In the genomic region with DNA sequence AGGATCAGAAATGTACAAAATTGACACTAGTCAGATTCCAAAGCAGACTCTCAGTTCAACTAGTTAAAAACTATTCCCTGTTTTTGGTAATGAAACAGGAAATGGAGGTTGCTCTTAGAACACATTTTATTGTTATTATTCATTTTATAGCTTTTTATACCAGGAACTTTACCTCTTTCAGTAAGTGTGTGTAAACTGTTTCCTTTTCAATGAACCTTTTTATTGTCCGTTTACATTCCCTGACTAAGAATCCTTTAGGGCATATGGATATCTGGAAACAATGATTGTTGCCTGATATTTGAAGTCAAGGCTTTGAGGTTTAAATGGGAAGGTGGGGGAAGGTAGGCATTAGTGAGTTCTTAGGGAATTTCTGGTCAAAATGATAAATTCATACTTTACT, we compare ENCODE assay signal across 18 cellular contexts.
DNase-seq lines count a peak whose midpoint lies in the region; ATAC-seq and TF ChIP-seq lines count a peak whose summit lies in the region.
"Had no signal": no experiment of that assay in that cellular context is flagged by ENCODE, and none has a peak within 500 bp of the region (broad histone marks: within the 10 kb centered on the region; RNA-seq: fewer than 3 reads in every experiment).

No MANE protein-coding gene starts in this region.

- H3K27me3 ChIP-seq in RWPE2 (ENCODE audit: insufficient read depth, poor library complexity, severe bottlenecking) (no peaks in the 10 kb centered on the region), hepatocyte (no peaks in the 10 kb centered on the region), neuronal stem cell (ENCODE audit: control insufficient read depth in 3 of 3, insufficient read depth in 3 of 3, low read depth in 1 of 3, low read length in 3 of 3) (no peaks in the 10 kb centered on the region)

- no peak overlapping the region for H3K18ac ChIP-seq in neuronal stem cell (ENCODE audit: low read length)

- no peak overlapping the region for H3K14ac ChIP-seq in neuronal stem cell (ENCODE audit: low read length)

- H3K27ac ChIP-seq in RWPE2 (ENCODE audit: poor library complexity, severe bottlenecking) (no peak overlapping the region), hepatocyte (no peak overlapping the region), neuronal stem cell (replicated peaks; ENCODE audit: low read length) (no peak overlapping the region)

- H3K4me3 ChIP-seq in RWPE2 (ENCODE audit: severe bottlenecking), result no peak overlapping the region
- no peak overlapping the region for H3K4me3 ChIP-seq in hepatocyte
- H3K4me3 ChIP-seq in neuronal stem cell (ENCODE audit: low read length in 2 of 2), result no peak overlapping the region
- H3K4me3 ChIP-seq: GM12878, GM23338 had no signal

- no peak overlapping the region for H2BK5ac ChIP-seq in neuronal stem cell (ENCODE audit: low read length)

- peak overlapping the region; percentile 17 for H3K4me2 ChIP-seq in hepatocyte
- H3K4me2 ChIP-seq in neuronal stem cell (ENCODE audit: insufficient read depth, low read length, poor library complexity, severe bottlenecking), result no peak overlapping the region
- H3K4me2 ChIP-seq: GM23338 had no signal

- no peak overlapping the region for H3K9ac ChIP-seq in neuronal stem cell (ENCODE audit: low read depth, low read length, poor library complexity)

- 24% methylated on average over 1 of the region's 1 CpG for WGBS in hepatocyte (ENCODE audit: low lambda C conversion rate, missing lambda C conversion rate)
- no CpG with 5 or more reads among the region's 1 CpG for WGBS in neuronal stem cell (ENCODE audit: extremely low coverage in 2 of 2, insufficient read length in 2 of 2, insufficient replicate concordance in 1 of 2), 2 donors

- no peak overlapping the region for H4K91ac ChIP-seq in neuronal stem cell (ENCODE audit: low read depth, low read length, poor library complexity)

- no peaks in the 10 kb centered on the region for H4K20me1 ChIP-seq in hepatocyte (ENCODE audit: insufficient read depth, poor library complexity, severe bottlenecking)

- no peak for TF ChIP-seq CTCF in RWPE2 (IDR thresholded peaks at IDR 0.05; ENCODE audit: poor library complexity, severe bottlenecking)
- TF ChIP-seq CTCF in hepatocyte (IDR thresholded peaks at IDR 0.05; ENCODE audit: poor library complexity), result no peak

- DNase-seq in RWPE2 (ENCODE audit: low spot score), result no peak
- DNase-seq in hepatocyte (ENCODE audit: low spot score), result no peak
- no peak for DNase-seq in neuronal stem cell (ENCODE audit: low spot score)
- DNase-seq in cortex of kidney (lab: John Stamatoyannopoulos, UW), result no peak
- no peak for DNase-seq in SHP77 treated with DMSO at 0.1 percent for 48 hours (lab: John Stamatoyannopoulos, UW)
- no peak for DNase-seq in SW 1271 (lab: John Stamatoyannopoulos, UW)
- no peak for DNase-seq in NOMO-1 treated with dmso at 0.1 percent for 144 hours (lab: John Stamatoyannopoulos, UW; ENCODE audit: unreplicated experiment)
- DNase-seq: C1 segment of cervical spinal cord; Caco-2; CD8-positive, alpha-beta T cell; DMS153; DMS79; EL; GDM1; H9 had no signal

- no peak overlapping the region for H2BK120ac ChIP-seq in neuronal stem cell (ENCODE audit: low read depth, low read length)

- 0 out of 3 replicates have a peak, but pooled peaks have one; percentile 29 for ATAC-seq in RWPE2 (ENCODE audit: low read depth)
- ATAC-seq: CD8-positive, alpha-beta T cell; GM12878; GM23338; HCT116 had no signal

- H3K4ac ChIP-seq in neuronal stem cell (ENCODE audit: low read length), result no peak overlapping the region

- no peaks in the 10 kb centered on the region for H3K9me2 ChIP-seq in hepatocyte (replicated peaks; ENCODE audit: insufficient read depth)

- no peaks in the 10 kb centered on the region for H3K4me1 ChIP-seq in RWPE2 (ENCODE audit: insufficient read depth, poor library complexity, severe bottlenecking)
- peaks cover 4% of the 10 kb centered on the region for H3K4me1 ChIP-seq in hepatocyte (ENCODE audit: insufficient read depth)
- H3K4me1 ChIP-seq in neuronal stem cell (ENCODE audit: control insufficient read depth in 2 of 2, insufficient read depth in 1 of 2, low read depth in 1 of 2, low read length in 2 of 2), result no peaks in the 10 kb centered on the region
- H3K4me1 ChIP-seq: Caco-2 had no signal

- H2AFZ ChIP-seq in hepatocyte (peak overlapping the region; percentile 10), neuronal stem cell (ENCODE audit: low read length) (peak overlapping the region; percentile 2)
- H2AFZ ChIP-seq: GM23338 had no signal

- H2BK15ac ChIP-seq in neuronal stem cell (ENCODE audit: low read length), result no peak overlapping the region

- no peaks in the 10 kb centered on the region for H3K36me3 ChIP-seq in RWPE2 (ENCODE audit: low read depth)
- no peaks in the 10 kb centered on the region for H3K36me3 ChIP-seq in hepatocyte (replicated peaks; ENCODE audit: insufficient read depth, low read depth)
- no peaks in the 10 kb centered on the region for H3K36me3 ChIP-seq in neuronal stem cell (replicated peaks in 1 of 2; ENCODE audit: control insufficient read depth in 2 of 2, insufficient read depth in 2 of 2, low read length in 2 of 2)

- H2AK5ac ChIP-seq in neuronal stem cell (ENCODE audit: low read depth, low read length), result no peak overlapping the region

- H4K8ac ChIP-seq in neuronal stem cell (ENCODE audit: low read depth, low read length), result no peak overlapping the region

- H3K79me1 ChIP-seq in neuronal stem cell (ENCODE audit: low read depth, low read length), result no peaks in the 10 kb centered on the region

- H3K23ac ChIP-seq in neuronal stem cell (ENCODE audit: low read depth, low read length, poor library complexity), result no peak overlapping the region

- no peaks in the 10 kb centered on the region for H3K9me3 ChIP-seq in RWPE2 (ENCODE audit: severe bottlenecking)
- H3K9me3 ChIP-seq in hepatocyte (ENCODE audit: low read depth), result no peaks in the 10 kb centered on the region
- no peaks in the 10 kb centered on the region for H3K9me3 ChIP-seq in neuronal stem cell (replicated peaks in 1 of 2; ENCODE audit: control insufficient read depth in 2 of 2, insufficient read depth in 1 of 2, low read depth in 1 of 2, low read length in 2 of 2)
- H3K9me3 ChIP-seq: Caco-2 had no signal

- H3K79me2 ChIP-seq in hepatocyte, result no peaks in the 10 kb centered on the region

- H2BK12ac ChIP-seq in neuronal stem cell (ENCODE audit: low read length), result no peak overlapping the region
